In genomic region chr9:21528123-21528808, GRCh38 we compare ENCODE assay signal across 22 cellular contexts. TPM values are rescaled to one million over a fixed set of nuclear protein-coding genes. Genes with fewer than 3 reads are reported as not detected.
"Had no signal": no experiment of that assay in that cellular context is flagged by ENCODE, and none has a peak within 500 bp of the region (broad histone marks: within the 10 kb centered on the region; RNA-seq: fewer than 3 reads in every experiment).

No MANE protein-coding gene starts in this region.

- H3K27ac ChIP-seq: SJCRH30 had no signal

- H3K27me3 ChIP-seq: SJCRH30 had no signal

- ATAC-seq: activated naive CD4-positive, alpha-beta T cell treated with anti-CD3 and anti-CD28 coated beads, Interleukin-2, amount 50 U/mL, for 72 hours; activated T-cell treated with anti-CD3 and anti-CD28 coated beads, Interleukin-2, amount 50 U/mL, for 4 hours had no signal

- H3K4me1 ChIP-seq: SJCRH30 had no signal

- H3K4me3 ChIP-seq: SJCRH30 had no signal

- DNase-seq: activated B cell treated with CpG ODN at 0.5 μM for 24 hours; activated CD4-positive, alpha-beta memory T cell treated with anti-CD3 and anti-CD28 coated beads for 36 hours; activated CD4-positive, alpha-beta T cell treated with anti-CD3 and anti-CD28 coated beads for 1 hour; activated CD4-positive, alpha-beta T cell treated with anti-CD3 and anti-CD28 coated beads, Interleukin-2, amount 10 ng/mL, durations not matched to agents 7 days and 5 days; activated CD8-positive, alpha-beta memory T cell treated with anti-CD3 and anti-CD28 coated beads for 24 hours; activated effector memory CD4-positive, alpha-beta T cell treated with anti-CD3 and anti-CD28 coated beads, Interleukin-2, amount 50 U/mL, for 16 hours; activated naive CD4-positive, alpha-beta T cell treated with Interleukin-2 at 50 U/mL for 16 hours; activated naive CD8-positive, alpha-beta T cell treated with anti-CD3 and anti-CD28 coated beads, Interleukin-2, amount 50 U/mL, for 24 hours; activated T-cell treated with anti-CD3 and anti-CD28 coated beads, Interleukin-2, amount 50 U/mL, for 4 hours; amniotic stem cell; KG1; MV-4-11; NCI-H1105; NCI-H1436; NCI-H187; NCI-H2081; NCI-H446; NCI-H524; SJCRH30; SW 1271 had no signal

- H3K36me3 ChIP-seq: SJCRH30 had no signal

- H3K9me3 ChIP-seq: SJCRH30, SK-N-SH had no signal

RNA-seq across cellular contexts. Expression of gene IFNE, which starts 46.2 kb away (rescaled TPM):
- total RNA-seq: activated B cell treated with CpG ODN at 0.5 μM for 24 hours; activated CD4-positive, alpha-beta memory T cell treated with anti-CD3 and anti-CD28 coated beads for 36 hours; activated CD4-positive, alpha-beta T cell treated with anti-CD3 and anti-CD28 coated beads, Interleukin-2, amount 10 ng/mL, durations not matched to agents 7 days and 5 days; activated naive CD4-positive, alpha-beta T cell treated with anti-CD3 and anti-CD28 coated beads, Interleukin-2, amount 50 U/mL, for 72 hours; activated T-cell treated with anti-CD3 and anti-CD28 coated beads, Interleukin-2, amount 50 U/mL, for 4 hours; SJCRH30 had no signal
